In the genomic region with DNA sequence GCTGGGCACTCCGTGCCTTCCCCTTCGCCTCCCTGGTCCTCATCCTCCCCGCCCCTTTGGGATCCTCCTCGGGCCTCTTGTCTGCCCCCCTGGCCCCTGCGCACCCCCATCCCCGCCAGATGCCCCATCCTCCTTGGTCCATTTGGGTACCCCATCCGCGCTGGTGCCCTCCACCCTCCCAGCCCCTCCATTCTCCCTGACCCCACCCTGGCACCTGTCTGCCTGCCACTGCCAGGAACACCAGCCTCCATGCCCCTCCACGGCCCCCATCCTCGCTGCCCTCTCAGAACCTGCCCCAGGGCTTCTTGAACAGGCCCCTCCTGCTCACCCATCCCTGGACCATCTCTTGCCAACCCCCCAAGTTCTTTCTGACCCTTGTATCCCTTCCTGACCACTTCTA, we compare ENCODE assay signal across 7 cellular contexts. TPM values are rescaled to one million over a fixed set of nuclear protein-coding genes. Genes with fewer than 3 reads are reported as not detected.
DNase-seq lines count a peak whose midpoint lies in the region; ATAC-seq, FAIRE-seq and TF ChIP-seq lines count a peak whose summit lies in the region.

No MANE protein-coding gene starts in this region.

- H4K20me1 ChIP-seq in keratinocyte (ENCODE audit: control insufficient read depth, extremely low read depth, insufficient read depth, low read length), result no peaks in the 10 kb centered on the region

- H3K27ac ChIP-seq in HUES6 (ENCODE audit: low read depth, low read length) (no peak overlapping the region), keratinocyte (ENCODE audit: control insufficient read depth, insufficient read depth, low read length) (no peak overlapping the region), stomach (peak overlapping the region; percentile 74 to 89 (median 84))

- no peak for TF ChIP-seq EP300 in stomach (IDR thresholded peaks at IDR 0.05)

- no peak for FAIRE-seq in keratinocyte (lab: Jason Lieb, UNC)

- WGBS in stomach, 5 donors, result 2 to 6% (median 3%) methylated on average over 9 to 10 of the region's 10 CpGs

- no peak for TF ChIP-seq POLR2A in stomach (IDR thresholded peaks at IDR 0.05)

- peak overlapping the region; percentile 70 for H3K4me3 ChIP-seq in HUES6 (ENCODE audit: low read depth, low read length)
- peak overlapping the region; percentile 83 for H3K4me3 ChIP-seq in adipocyte (ENCODE audit: low read length)
- peak overlapping the region; percentile 53 to 71 (median 64) for H3K4me3 ChIP-seq in keratinocyte (ENCODE audit: control insufficient read depth in 2 of 3, extremely low read depth in 1 of 3, insufficient read depth in 2 of 3, low read depth in 1 of 3, low read length in 3 of 3)
- peak overlapping the region; percentile 79 to 94 (median 80) for H3K4me3 ChIP-seq in stomach

- no peaks in the 10 kb centered on the region for H3K9me3 ChIP-seq in HUES6 (ENCODE audit: control insufficient read depth, insufficient read depth, low read depth, low read length)
- H3K9me3 ChIP-seq in adipocyte (ENCODE audit: control insufficient read depth, low read length), result no peaks in the 10 kb centered on the region
- H3K9me3 ChIP-seq in keratinocyte (ENCODE audit: control insufficient read depth, low read depth, low read length), result no peaks in the 10 kb centered on the region
- H3K9me3 ChIP-seq in stomach, result no peaks in the 10 kb centered on the region

- H3K36me3 ChIP-seq in HUES6 (ENCODE audit: control insufficient read depth, insufficient read depth, low read length), result peaks cover 25% of the 10 kb centered on the region
- peaks cover 5% of the 10 kb centered on the region for H3K36me3 ChIP-seq in adipocyte (ENCODE audit: control insufficient read depth, insufficient read depth, low read length, severe bottlenecking)
- H3K36me3 ChIP-seq in keratinocyte (ENCODE audit: control insufficient read depth in 2 of 2, extremely low read depth in 1 of 2, insufficient read depth in 2 of 2, low read length in 2 of 2), result peaks cover 4 to 21% of the 10 kb centered on the region in 2 experiments
- H3K36me3 ChIP-seq in stomach, result peaks cover 0 to 14% (median 9%) of the 10 kb centered on the region in 4 donors

- H3K4me1 ChIP-seq in HUES6 (ENCODE audit: control insufficient read depth, insufficient read depth, low read length) (peaks cover 19% of the 10 kb centered on the region), adipocyte (ENCODE audit: control insufficient read depth, insufficient read depth, low read length) (peaks cover 33% of the 10 kb centered on the region), keratinocyte (ENCODE audit: control insufficient read depth, extremely low read depth, insufficient read depth, low read length) (peaks cover 30% of the 10 kb centered on the region), stomach (peaks cover 32 to 61% (median 54%) of the 10 kb centered on the region in 4 donors)

- no peak overlapping the region for H2AFZ ChIP-seq in keratinocyte (ENCODE audit: control insufficient read depth, low read length)

- dilution Hi-C loops in keratinocyte (cut with MboI; ENCODE audit: extremely low pct_ligation_motif_present, low sequenced_read_pairs), result no loop called here

- no peak for ATAC-seq in GM21825 (IDR thresholded peaks at IDR 0.05; ENCODE audit: unreplicated experiment)

- H3K9ac ChIP-seq in HUES6 (ENCODE audit: low read length) (peak overlapping the region; percentile 17), adipocyte (ENCODE audit: low read length) (peak overlapping the region; percentile 87), keratinocyte (ENCODE audit: control insufficient read depth, extremely low read depth, insufficient read depth, low read length) (peak overlapping the region; percentile 41)

- peaks cover 4% of the 10 kb centered on the region for H3K9me1 ChIP-seq in keratinocyte (ENCODE audit: control insufficient read depth, extremely low read depth, insufficient read depth, low read length)

- H3K27me3 ChIP-seq in HUES6 (ENCODE audit: control insufficient read depth, insufficient read depth, low read length), result no peaks in the 10 kb centered on the region
- H3K27me3 ChIP-seq in adipocyte (replicated peaks; ENCODE audit: control insufficient read depth, insufficient read depth, low read length), result no peaks in the 10 kb centered on the region
- no peaks in the 10 kb centered on the region for H3K27me3 ChIP-seq in keratinocyte (ENCODE audit: control insufficient read depth, extremely low read depth, insufficient read depth, low read length)
- H3K27me3 ChIP-seq in stomach, result no peaks in the 10 kb centered on the region

- H3K79me2 ChIP-seq in keratinocyte (ENCODE audit: control insufficient read depth, insufficient read depth, low read length), result peaks cover 43% of the 10 kb centered on the region

- intact Hi-C loops in stomach (cut with DNase I; ENCODE audit: low total_unique reads), result no loop called here

- peak overlapping the region; percentile 84 for H3K4me2 ChIP-seq in keratinocyte (ENCODE audit: control insufficient read depth, extremely low read depth, insufficient read depth, low read depth, low read length)

- TF ChIP-seq CTCF in keratinocyte (optimal IDR thresholded peaks at IDR 0.05 in 1 of 3, IDR thresholded peaks at IDR 0.05 in 1 of 3, conservative IDR thresholded peaks at IDR 0.05 in 1 of 3; ENCODE audit: extremely low read depth in 1 of 3, insufficient read depth in 2 of 3, low read length in 3 of 3) (no peak), stomach (IDR thresholded peaks at IDR 0.05) (no peak)

- no peak for DNase-seq in adipocyte (ENCODE audit: low read depth)
- DNase-seq in keratinocyte (ENCODE audit: low read depth, low spot score), result no peak
- no peak for DNase-seq in stomach
- no peak for DNase-seq in COLO668 (lab: John Stamatoyannopoulos, UW; ENCODE audit: unreplicated experiment)
- no peak for DNase-seq in activated gamma-delta T cell treated with Interleukin-2 at 50 U/mL for 16 hours

RNA-seq across cellular contexts. Expression of gene ZDHHC18, which starts 0.7 kb away (rescaled TPM):
- 18.1 to 32.0 TPM (median 22.6 TPM) in 3 replicates for polyA plus RNA-seq in keratinocyte
- polyA plus RNA-seq in keratinocyte (2011; ENCODE audit: low read depth), result 14.0 TPM
- 22.3 and 28.7 TPM in 2 replicates for polyA plus RNA-seq in keratinocyte (2011; cell fraction: cytosol; rRNA removed)
- 27.8 and 32.9 TPM in 2 replicates for polyA plus RNA-seq in keratinocyte (2011; cell fraction: nucleus; rRNA removed)
- 16.3 and 18.4 TPM in 2 replicates for polyA plus RNA-seq in keratinocyte (2012; ENCODE audit: low replicate concordance)
- 21.5 to 62.9 TPM (median 45.1 TPM) in 3 replicates for polyA minus RNA-seq in keratinocyte
- polyA minus RNA-seq in keratinocyte (2011; cell fraction: cytosol; rRNA and poly(A)+ RNA removed), result 14.4 TPM
- polyA minus RNA-seq in keratinocyte (2011; cell fraction: nucleus; rRNA and poly(A)+ RNA removed), result 11.0 and 11.9 TPM in 2 replicates
- 10 to 100 TPM in 3 of 5 donors, 1 to 10 TPM in 2; 5.2 to 81.7 (median 13.3) TPM for total RNA-seq in stomach
- 1 to 10 TPM; 6.3 to 9.0 (median 6.7) TPM for polyA plus RNA-seq in stomach

RNA-seq across cellular contexts. Expression of gene SFN, which starts 35.7 kb away (rescaled TPM):
- polyA plus RNA-seq in keratinocyte (1,394 to 2,602 TPM (median 2,333 TPM) in 3 replicates), stomach (100 to 1,000 TPM in 2 of 3 donors, 10 to 100 TPM in 1; 77.6 to 410 (median 146) TPM)
- polyA plus RNA-seq in keratinocyte (2011; ENCODE audit: low read depth), result 775 TPM
- 1,484 and 3,345 TPM in 2 replicates for polyA plus RNA-seq in keratinocyte (2011; cell fraction: cytosol; rRNA removed)
- 1,730 and 2,605 TPM in 2 replicates for polyA plus RNA-seq in keratinocyte (2011; cell fraction: nucleus; rRNA removed)
- polyA plus RNA-seq in keratinocyte (2012; ENCODE audit: low replicate concordance), result 3,203 and 3,341 TPM in 2 replicates
- 637 to 2,055 TPM (median 889 TPM) in 3 replicates for polyA minus RNA-seq in keratinocyte
- 1,532 TPM for polyA minus RNA-seq in keratinocyte (2011; cell fraction: cytosol; rRNA and poly(A)+ RNA removed)
- polyA minus RNA-seq in keratinocyte (2011; cell fraction: nucleus; rRNA and poly(A)+ RNA removed), result 888 and 889 TPM in 2 replicates
- 100 to 1,000 TPM in 1 of 5 donors, 10 to 100 TPM in 4; 17.4 to 109 (median 78.1) TPM for total RNA-seq in stomach

RNA-seq across cellular contexts. Expression of gene PIGV, which starts 39.5 kb away (rescaled TPM):
- polyA plus RNA-seq in keratinocyte (14.2 to 21.1 TPM (median 15.9 TPM) in 3 replicates), stomach (1 to 10 TPM; 3.4 to 7.5 (median 6.4) TPM)
- polyA plus RNA-seq in keratinocyte (2011; ENCODE audit: low read depth), result 3.2 TPM
- 11.7 and 14.0 TPM in 2 replicates for polyA plus RNA-seq in keratinocyte (2011; cell fraction: cytosol; rRNA removed)
- 26.1 and 26.9 TPM in 2 replicates for polyA plus RNA-seq in keratinocyte (2011; cell fraction: nucleus; rRNA removed)
- polyA plus RNA-seq in keratinocyte (2012; ENCODE audit: low replicate concordance), result 10.6 and 11.1 TPM in 2 replicates
- 11.2 to 39.6 TPM (median 25.5 TPM) in 3 replicates for polyA minus RNA-seq in keratinocyte
- 12.5 TPM for polyA minus RNA-seq in keratinocyte (2011; cell fraction: cytosol; rRNA and poly(A)+ RNA removed)
- 16.5 and 25.7 TPM in 2 replicates for polyA minus RNA-seq in keratinocyte (2011; cell fraction: nucleus; rRNA and poly(A)+ RNA removed)
- 10 to 100 TPM in 2 of 5 donors, 1 to 10 TPM in 1, under 1 TPM in 1, not detected in 1; 0.87 to 30.8 (median 8.7) TPM for total RNA-seq in stomach

Comparison
In these comparisons a context has a peak if more than half of its experiments do, and no peak if none do; other contexts are left out.
1. H3K27ac ChIP-seq: peak in stomach (5 of 5); none in HUES6 (single experiment) and keratinocyte (single experiment).
2. H3K9ac ChIP-seq: peak in every context shown above with its lines; median percentile 87 in adipocyte; 41 in keratinocyte; 17 in HUES6.
3. Peak in every context shown above with its lines, with median percentiles within 50 percentile points of each other: H3K4me3 ChIP-seq.